Comparison of ENCODE assay signal across 9 cellular contexts in the genomic region with DNA sequence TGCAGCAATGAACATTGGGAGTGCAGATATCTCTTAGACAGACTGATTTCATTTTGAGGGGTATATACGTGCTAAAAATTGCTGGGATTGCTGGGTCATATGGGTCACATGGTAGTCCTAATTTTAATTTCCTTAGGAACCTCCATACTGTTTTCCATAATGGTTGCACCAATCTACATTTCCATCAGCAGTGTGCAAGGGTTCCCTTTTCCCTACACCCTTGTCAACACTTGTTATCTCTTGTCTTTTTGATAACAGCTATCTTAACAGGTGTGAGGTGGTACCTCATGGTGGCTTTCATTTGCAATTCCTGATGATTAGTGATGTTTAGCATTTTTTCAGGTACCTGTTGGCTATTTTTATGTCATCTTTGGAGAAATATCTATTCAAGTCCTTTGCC.
"Had no signal": no experiment of that assay in that cellular context is flagged by ENCODE, and none has a peak within 500 bp of the region (broad histone marks: within the 10 kb centered on the region; RNA-seq: fewer than 3 reads in every experiment).

No MANE protein-coding gene starts in this region.

- H3K9me3 Mint-ChIP-seq: GM23338, H9 had no signal

- H3K27ac ChIP-seq: KMS-11 had no signal

- H3K27ac Mint-ChIP-seq: GM23338, H9, IgD-negative memory B cell had no signal

- H3K36me3 Mint-ChIP-seq: IgD-negative memory B cell had no signal

- DNase-seq: H9, HCEC 1CT, KBM-7 had no signal

- H3K9ac ChIP-seq: KMS-11 had no signal

- FAIRE-seq: H1, H54, HTR-8/SVneo had no signal

- ATAC-seq: GM23338 had no signal

- H3K4me3 Mint-ChIP-seq: GM23338, H9, IgD-negative memory B cell had no signal

- H2AFZ ChIP-seq: GM23338 had no signal

- H3K4me3 ChIP-seq: GM23338 had no signal

- H3K4me2 ChIP-seq: GM23338, KMS-11 had no signal
